In genomic region chr5:134252671-134253070, GRCh38 we compare ENCODE assay signal across 1 cellular context.
TF ChIP-seq lines count a peak whose summit lies in the region.

No MANE protein-coding gene starts in this region.

TF ChIP-seq in IMR-90, 13 proteins besides CTCF, POLR2A, EP300 and RAD21:
- no peak for TF ChIP-seq SMC3 (IDR thresholded peaks at IDR 0.05; ENCODE audit: low read depth, low read length)
- TF ChIP-seq CEBPB (IDR thresholded peaks at IDR 0.05; ENCODE audit: low read depth, low read length) = peak; percentile 86
- peak; percentile 45; the same call in 1 of the 2 replicates for TF ChIP-seq FOS (IDR thresholded peaks at IDR 0.05; ENCODE audit: low read depth, low read length)
- peak; percentile 25; the same call in 1 of the 2 replicates for TF ChIP-seq MXI1 (IDR thresholded peaks at IDR 0.05; ENCODE audit: borderline replicate concordance, low read depth, low read length)
